8 cellular contexts compared by ENCODE assay signal in the genomic region with DNA sequence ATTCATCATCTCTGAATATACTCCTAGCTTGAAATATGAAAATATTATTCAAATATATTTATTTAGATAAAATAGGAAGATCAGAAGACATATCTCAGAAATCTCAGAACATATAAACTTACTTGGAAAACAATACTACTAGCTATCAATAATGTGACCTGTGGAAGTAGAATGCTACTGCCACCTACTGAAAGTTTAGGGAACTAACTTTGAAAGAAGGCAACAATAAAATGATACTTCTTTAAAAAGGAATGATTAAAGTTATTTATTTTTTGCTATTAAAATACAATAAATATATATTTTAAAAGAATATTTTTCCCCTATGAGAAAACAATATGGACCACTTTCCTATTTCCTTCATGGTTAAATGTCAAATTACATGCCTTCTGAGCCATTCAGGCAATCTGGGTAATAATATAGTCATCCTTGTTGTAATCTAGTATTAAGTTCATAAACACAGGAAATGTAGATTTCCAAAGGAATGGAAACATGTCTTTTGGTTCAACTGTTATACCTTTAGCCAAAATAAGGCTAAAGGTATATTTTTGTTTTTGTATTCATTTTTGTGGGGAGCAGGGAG. TPM values are rescaled to one million over a fixed set of nuclear protein-coding genes. Genes with fewer than 3 reads are reported as not detected.
DNase-seq lines count a peak whose midpoint lies in the region; ATAC-seq, FAIRE-seq and TF ChIP-seq lines count a peak whose summit lies in the region.

No MANE protein-coding gene starts in this region.

- peak; percentile 72 for TF ChIP-seq RAD21 in Ishikawa (IDR thresholded peaks at IDR 0.05; ENCODE audit: low read depth)

- intact Hi-C loops in kidney (cut with DNase I): loop anchor here (5.0 kb wide), 1 partner anchor 217 kb away; no protein-coding TSS in a partner anchor
- intact Hi-C loops in activated T-helper 1 cell treated with anti-CD3 and anti-CD28 coated beads, Interleukin-12 subunit alpha, Interleukin-12 subunit beta, Interleukin-2, Interleukin-4 antibody, amounts not matched to agents 30 ng/mL and 10 ng/mL and 1 ng/mL, durations not matched to agents 14 hours and 24 hours and 36 hours (cut with micrococcal nuclease): loop anchor here (1.0 to 2.0 kb wide), 5 partner anchors 222 to 1804 kb away; partner anchors contain the start of gene MAP2

- peak overlapping the region in 1 of 2 donors; percentile 36 for H3K27ac ChIP-seq in kidney (ENCODE audit: low read depth in 2 of 2, low read length in 2 of 2)

- H3K36me3 ChIP-seq in kidney (ENCODE audit: control insufficient read depth in 1 of 2, insufficient read depth in 2 of 2, low read length in 2 of 2): no peaks in the 10 kb centered on the region

- no peaks in the 10 kb centered on the region for H3K36me3 Mint-ChIP-seq in activated T-helper 1 cell treated with anti-CD3 and anti-CD28 coated beads, Interleukin-12 subunit alpha, Interleukin-12 subunit beta, Interleukin-2, Interleukin-4 antibody, amounts not matched to agents 30 ng/mL and 10 ng/mL and 1 ng/mL, durations not matched to agents 14 hours and 24 hours and 36 hours (ENCODE audit: low read depth)

- H3K27ac Mint-ChIP-seq in activated T-helper 1 cell treated with anti-CD3 and anti-CD28 coated beads, Interleukin-12 subunit alpha, Interleukin-12 subunit beta, Interleukin-2, Interleukin-4 antibody, amounts not matched to agents 30 ng/mL and 10 ng/mL and 1 ng/mL, durations not matched to agents 14 hours and 24 hours and 36 hours: no peak overlapping the region

- no peaks in the 10 kb centered on the region for H3K9me3 ChIP-seq in kidney (ENCODE audit: control insufficient read depth in 1 of 2, low read length in 2 of 2)

- peaks cover 6% of the 10 kb centered on the region for H3K4me1 Mint-ChIP-seq in activated T-helper 1 cell treated with anti-CD3 and anti-CD28 coated beads, Interleukin-12 subunit alpha, Interleukin-12 subunit beta, Interleukin-2, Interleukin-4 antibody, amounts not matched to agents 30 ng/mL and 10 ng/mL and 1 ng/mL, durations not matched to agents 14 hours and 24 hours and 36 hours (ENCODE audit: low read depth)

- TF ChIP-seq CTCF in AG09319 (IDR thresholded peaks at IDR 0.05; ENCODE audit: low read depth, low read length) (peak; percentile 67), GM13976 (IDR thresholded peaks at IDR 0.05; ENCODE audit: borderline replicate concordance, control extremely low read depth, extremely low read depth, insufficient read depth, missing control alignments) (peak; percentile 46), WI38 (IDR thresholded peaks at IDR 0.05; ENCODE audit: low read depth, low read length) (peak; percentile 39; the same call in 1 of the 2 replicates), kidney (IDR thresholded peaks at IDR 0.05; ENCODE audit: borderline replicate concordance, extremely low read depth, insufficient read depth) (peak; percentile 70)

- H3K4me3 ChIP-seq in WI38 (ENCODE audit: low read depth, low read length): no peak overlapping the region
- no peak overlapping the region for H3K4me3 ChIP-seq in kidney (ENCODE audit: low read length in 2 of 2)

- in situ Hi-C loops in GM13976 (cut with MboI; ENCODE audit: low sequenced_read_pairs, unreplicated experiment): loop anchor here (10.0 kb wide), 1 partner anchor 114 kb away; no protein-coding TSS in a partner anchor

- H3K4me3 Mint-ChIP-seq in activated T-helper 1 cell treated with anti-CD3 and anti-CD28 coated beads, Interleukin-12 subunit alpha, Interleukin-12 subunit beta, Interleukin-2, Interleukin-4 antibody, amounts not matched to agents 30 ng/mL and 10 ng/mL and 1 ng/mL, durations not matched to agents 14 hours and 24 hours and 36 hours: no peak overlapping the region

- peaks cover 13% of the 10 kb centered on the region for H3K27me3 Mint-ChIP-seq in activated T-helper 1 cell treated with anti-CD3 and anti-CD28 coated beads, Interleukin-12 subunit alpha, Interleukin-12 subunit beta, Interleukin-2, Interleukin-4 antibody, amounts not matched to agents 30 ng/mL and 10 ng/mL and 1 ng/mL, durations not matched to agents 14 hours and 24 hours and 36 hours (ENCODE audit: insufficient read depth)

- ATAC-seq in GM18520 (IDR thresholded peaks at IDR 0.05; ENCODE audit: unreplicated experiment): no peak
- ATAC-seq in GM19324 (IDR thresholded peaks at IDR 0.05; ENCODE audit: low FRiP score, unreplicated experiment): no peak

- DNase-seq in AG09319 (ENCODE audit: extremely low read depth, low read depth) (peak; percentile 1), GM13976 (ENCODE audit: low spot score) (peak; percentile 10), kidney (no peak)
- no peak for DNase-seq in activated T-helper 1 cell treated with anti-CD3 and anti-CD28 coated beads, Interleukin-12 subunit alpha, Interleukin-12 subunit beta, Interleukin-2, Interleukin-4 antibody, amounts not matched to agents 30 ng/mL and 10 ng/mL and 1 ng/mL, durations not matched to agents 14 hours and 24 hours and 36 hours (ENCODE audit: low spot score)

- H3K9me3 Mint-ChIP-seq in activated T-helper 1 cell treated with anti-CD3 and anti-CD28 coated beads, Interleukin-12 subunit alpha, Interleukin-12 subunit beta, Interleukin-2, Interleukin-4 antibody, amounts not matched to agents 30 ng/mL and 10 ng/mL and 1 ng/mL, durations not matched to agents 14 hours and 24 hours and 36 hours: no peaks in the 10 kb centered on the region

- H3K4me1 ChIP-seq in kidney (ENCODE audit: control insufficient read depth in 1 of 2, insufficient read depth in 1 of 2, low read depth in 1 of 2, low read length in 2 of 2): peaks cover 0 to 28% of the 10 kb centered on the region in 2 donors

- no peak overlapping the region for H3K9ac ChIP-seq in kidney (ENCODE audit: low read length in 2 of 2)

- no peak for TF ChIP-seq EP300 in Ishikawa (IDR thresholded peaks at IDR 0.05; ENCODE audit: borderline replicate concordance)

- FAIRE-seq in kidney (lab: Jason Lieb, UNC): peak; percentile 99

TF ChIP-seq in Ishikawa, 13 proteins besides CTCF, POLR2A, EP300 and RAD21:
- no peak for TF ChIP-seq TAF1 (IDR thresholded peaks at IDR 0.05; ENCODE audit: low read depth)

RNA-seq across cellular contexts. Expression of gene ACADL, which starts 26.0 kb away (rescaled TPM):
- 21.1 TPM for total RNA-seq in kidney
- 15.7 TPM for polyA plus RNA-seq in kidney (ENCODE audit: insufficient read depth, low read depth, low replicate concordance)
- total RNA-seq in activated T-helper 1 cell treated with anti-CD3 and anti-CD28 coated beads, Interleukin-12 subunit alpha, Interleukin-12 subunit beta, Interleukin-2, Interleukin-4 antibody, amounts not matched to agents 30 ng/mL and 10 ng/mL and 1 ng/mL, durations not matched to agents 14 hours and 24 hours and 36 hours: not detected in 2 replicates

RNA-seq across cellular contexts. Expression of gene KANSL1L, which starts 28.1 kb away (rescaled TPM):
- total RNA-seq in kidney: 65.4 TPM
- polyA plus RNA-seq in kidney (ENCODE audit: insufficient read depth, low read depth, low replicate concordance): 11.6 TPM
- total RNA-seq in activated T-helper 1 cell treated with anti-CD3 and anti-CD28 coated beads, Interleukin-12 subunit alpha, Interleukin-12 subunit beta, Interleukin-2, Interleukin-4 antibody, amounts not matched to agents 30 ng/mL and 10 ng/mL and 1 ng/mL, durations not matched to agents 14 hours and 24 hours and 36 hours: 3.0 and 3.6 TPM in 2 replicates

Comparison
In these comparisons a context has a peak if more than half of its experiments do, and no peak if none do; other contexts are left out.
1. DNase-seq: peak in AG09319 (single experiment) and GM13976 (single experiment); none in kidney (single experiment) and activated T-helper 1 cell treated with anti-CD3 and anti-CD28 coated beads, Interleukin-12 subunit alpha, Interleukin-12 subunit beta, Interleukin-2, Interleukin-4 antibody, amounts not matched to agents 30 ng/mL and 10 ng/mL and 1 ng/mL, durations not matched to agents 14 hours and 24 hours and 36 hours (single experiment).
2. RNA of gene ACADL, which starts 26.0 kb away (total RNA-seq): 21.1 TPM in kidney (single experiment); not detected in activated T-helper 1 cell treated with anti-CD3 and anti-CD28 coated beads, Interleukin-12 subunit alpha, Interleukin-12 subunit beta, Interleukin-2, Interleukin-4 antibody, amounts not matched to agents 30 ng/mL and 10 ng/mL and 1 ng/mL, durations not matched to agents 14 hours and 24 hours and 36 hours; every median in the first group is over 10 times any median in the second.
3. RNA of gene KANSL1L, which starts 28.1 kb away (total RNA-seq): 65.4 TPM in kidney (single experiment); 3.0 to 3.6 TPM in activated T-helper 1 cell treated with anti-CD3 and anti-CD28 coated beads, Interleukin-12 subunit alpha, Interleukin-12 subunit beta, Interleukin-2, Interleukin-4 antibody, amounts not matched to agents 30 ng/mL and 10 ng/mL and 1 ng/mL, durations not matched to agents 14 hours and 24 hours and 36 hours; every median in the first group is over 10 times any median in the second.
4. Peak in every context shown above with its lines, with median percentiles within 50 percentile points of each other: CTCF ChIP-seq.